In the genomic region with DNA sequence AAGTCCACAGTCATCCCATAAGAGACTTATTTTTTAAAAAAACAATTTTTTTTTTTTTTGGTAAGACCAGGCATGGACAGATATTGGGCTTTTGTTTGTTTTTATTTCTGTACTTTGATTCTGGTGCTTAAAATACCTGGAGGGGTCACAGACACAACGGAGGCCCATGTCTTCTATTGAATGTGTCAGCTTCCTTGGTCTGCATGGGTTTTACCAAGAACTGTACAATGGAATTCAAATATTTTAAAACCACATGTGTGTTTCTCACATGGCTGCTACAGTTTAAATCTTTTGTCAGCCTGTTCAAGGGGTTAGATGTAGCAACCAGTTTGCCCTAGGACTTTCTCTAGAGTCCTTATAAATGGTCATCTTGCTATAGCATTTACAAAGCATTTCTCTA, we compare ENCODE assay signal across 19 cellular contexts.
A peak's percentile ranks its signal among the peaks of the same experiment; 100 is the strongest.
DNase-seq lines count a peak whose midpoint lies in the region; ATAC-seq and TF ChIP-seq lines count a peak whose summit lies in the region.
"Had no signal": no experiment of that assay in that cellular context is flagged by ENCODE, and none has a peak within 500 bp of the region (broad histone marks: within the 10 kb centered on the region; RNA-seq: fewer than 3 reads in every experiment).

No MANE protein-coding gene starts in this region.

- no peak for TF ChIP-seq POLR2A in HCT116 (IDR thresholded peaks at IDR 0.05; ENCODE audit: borderline replicate concordance, extremely low read depth, insufficient read depth, insufficient read length)

- no peaks in the 10 kb centered on the region for H3K9me2 ChIP-seq in HCT116 (ENCODE audit: insufficient read depth)
- H3K9me2 ChIP-seq in SK-N-SH = no peaks in the 10 kb centered on the region

- RAD21 ChIA-PET in HCT116 (lab: Charles Lee; ENCODE audit: low non-redundant PET in 1 of 2, low total read pairs in 2 of 2, uncharacterized antibody in 2 of 2, unreplicated experiment in 2 of 2) = no interaction called here

- BruUV-seq in HCT116 (replicated peaks; lab: Mats Ljungman, UMichigan) = no TSS peak

- H3K4me1 Mint-ChIP-seq in activated T-helper 1 cell treated with anti-CD3 and anti-CD28 coated beads, Interleukin-12 subunit alpha, Interleukin-12 subunit beta, Interleukin-2, Interleukin-4 antibody, amounts not matched to agents 30 ng/mL and 10 ng/mL and 1 ng/mL, durations not matched to agents 14 hours and 24 hours and 36 hours (ENCODE audit: low read depth) = no peaks in the 10 kb centered on the region
- H3K4me1 Mint-ChIP-seq: immature natural killer cell had no signal

- TF ChIP-seq CTCF in HCT116 (IDR thresholded peaks at IDR 0.05 in 2 of 3, conservative IDR thresholded peaks at IDR 0.05 in 1 of 3; ENCODE audit: borderline replicate concordance in 1 of 3, insufficient read depth in 1 of 3, low read depth in 2 of 3, low read length in 2 of 3) (no peak), SK-N-SH (IDR thresholded peaks at IDR 0.05) (no peak)

- POLR2A ChIA-PET in HCT116 (lab: Charles Lee) = no interaction called here
- POLR2A ChIA-PET in SK-N-SH (lab: Yijun Ruan, JAX) = no interaction called here

- H3K9me3 ChIP-seq in HCT116 (ENCODE audit: control insufficient read depth in 1 of 2, insufficient read depth in 1 of 2, low read depth in 1 of 2, low read length in 2 of 2) = no peaks in the 10 kb centered on the region
- no peaks in the 10 kb centered on the region for H3K9me3 ChIP-seq in SK-N-SH
- H3K9me3 ChIP-seq: left ventricle myocardium inferior had no signal

- H3K9ac ChIP-seq in HCT116 (ENCODE audit: low read length) = no peak overlapping the region
- H3K9ac ChIP-seq in SK-N-SH = no peak overlapping the region

- 26% methylated on average over 1 of the region's 1 CpG for WGBS in SK-N-SH (ENCODE audit: low lambda C conversion rate)

- no peaks in the 10 kb centered on the region for H3K36me3 Mint-ChIP-seq in activated T-helper 1 cell treated with anti-CD3 and anti-CD28 coated beads, Interleukin-12 subunit alpha, Interleukin-12 subunit beta, Interleukin-2, Interleukin-4 antibody, amounts not matched to agents 30 ng/mL and 10 ng/mL and 1 ng/mL, durations not matched to agents 14 hours and 24 hours and 36 hours (ENCODE audit: low read depth)
- H3K36me3 Mint-ChIP-seq: activated CD4-positive, alpha-beta memory T cell treated with anti-CD3 and anti-CD28 coated beads for 36 hours; CD8-positive, alpha-beta T cell; immature natural killer cell had no signal

- DNase-seq in HCT116 (ENCODE audit: low read depth, low spot score) (no peak), SK-N-SH (no peak), fibroblast of peridontal ligament (ENCODE audit: extremely low read depth) (peak; percentile 37), renal cortical epithelial cell (ENCODE audit: low read depth) (peak; percentile 33), C1 segment of cervical spinal cord (lab: John Stamatoyannopoulos, UW) (no peak), NCI-H345 (lab: John Stamatoyannopoulos, UW) (no peak)
- DNase-seq in activated T-helper 1 cell treated with anti-CD3 and anti-CD28 coated beads, Interleukin-12 subunit alpha, Interleukin-12 subunit beta, Interleukin-2, Interleukin-4 antibody, amounts not matched to agents 30 ng/mL and 10 ng/mL and 1 ng/mL, durations not matched to agents 14 hours and 24 hours and 36 hours (ENCODE audit: low spot score) = no peak
- DNase-seq: activated CD4-positive, alpha-beta memory T cell treated with anti-CD3 and anti-CD28 coated beads for 36 hours; caudate nucleus; CD8-positive, alpha-beta T cell; GF-D8; immature natural killer cell; KG1; left ventricle myocardium inferior; MV-4-11; NCI-H187 treated with DMSO at 0.1 percent for 48 hours; posterior cingulate gyrus; substantia nigra had no signal

- no peak for ATAC-seq in HCT116
- ATAC-seq: CD8-positive, alpha-beta T cell; sciatic nerve had no signal

- peaks cover 16 to 25% of the 10 kb centered on the region in 2 experiments for H3K4me1 ChIP-seq in HCT116 (ENCODE audit: control insufficient read depth in 1 of 2, insufficient read depth in 2 of 2, low read length in 2 of 2)
- peaks cover 13 to 15% of the 10 kb centered on the region in 2 experiments for H3K4me1 ChIP-seq in SK-N-SH (ENCODE audit: control insufficient read depth in 1 of 2, insufficient read depth in 2 of 2, low read depth in 1 of 2, low read length in 1 of 2)

- CTCF ChIA-PET in HCT116 (lab: Charles Lee) = no interaction called here
- CTCF ChIA-PET in SK-N-SH (lab: Yijun Ruan, JAX) = no interaction called here

- H3K36me3 ChIP-seq in HCT116 (ENCODE audit: control insufficient read depth in 1 of 2, insufficient read depth in 2 of 2, low read length in 2 of 2) (no peaks in the 10 kb centered on the region), SK-N-SH (replicated peaks in 1 of 2; ENCODE audit: control insufficient read depth in 1 of 2, insufficient read depth in 2 of 2, low read length in 1 of 2) (no peaks in the 10 kb centered on the region)
- H3K36me3 ChIP-seq: left ventricle myocardium inferior had no signal

- H3K4me2 ChIP-seq in HCT116 (ENCODE audit: low read length) (no peak overlapping the region), SK-N-SH (peak overlapping the region; percentile 46; the same call in 1 of the 2 replicates)

- TF ChIP-seq RAD21 in HCT116 (IDR thresholded peaks at IDR 0.05; ENCODE audit: low read depth) (no peak), SK-N-SH (IDR thresholded peaks at IDR 0.05; ENCODE audit: low read length) (no peak)

- H3K4me3 ChIP-seq in HCT116 (replicated peaks in 1 of 2; ENCODE audit: low read depth in 1 of 2, low read length in 2 of 2) = no peak overlapping the region
- no peak overlapping the region for H3K4me3 ChIP-seq in SK-N-SH (ENCODE audit: low read depth in 2 of 2, low read length in 1 of 2)
- H3K4me3 ChIP-seq: left ventricle myocardium inferior had no signal

- peaks cover 8% of the 10 kb centered on the region for H3K27me3 Mint-ChIP-seq in activated T-helper 1 cell treated with anti-CD3 and anti-CD28 coated beads, Interleukin-12 subunit alpha, Interleukin-12 subunit beta, Interleukin-2, Interleukin-4 antibody, amounts not matched to agents 30 ng/mL and 10 ng/mL and 1 ng/mL, durations not matched to agents 14 hours and 24 hours and 36 hours (ENCODE audit: insufficient read depth)

- H3K4me3 Mint-ChIP-seq in activated T-helper 1 cell treated with anti-CD3 and anti-CD28 coated beads, Interleukin-12 subunit alpha, Interleukin-12 subunit beta, Interleukin-2, Interleukin-4 antibody, amounts not matched to agents 30 ng/mL and 10 ng/mL and 1 ng/mL, durations not matched to agents 14 hours and 24 hours and 36 hours = no peak overlapping the region
- H3K4me3 Mint-ChIP-seq: activated CD4-positive, alpha-beta memory T cell treated with anti-CD3 and anti-CD28 coated beads for 36 hours; CD8-positive, alpha-beta T cell; immature natural killer cell had no signal

- H3K79me2 ChIP-seq in HCT116 (ENCODE audit: insufficient read depth, low read length) (no peaks in the 10 kb centered on the region), SK-N-SH (ENCODE audit: insufficient read depth) (peaks cover 80% of the 10 kb centered on the region)

- H3K27ac ChIP-seq in HCT116 (ENCODE audit: low read depth, low read length) (no peak overlapping the region), SK-N-SH (ENCODE audit: low read depth in 2 of 2, low read length in 1 of 2) (peak overlapping the region; percentile 31 to 57; a peak in 2 of 4 replicates)
- H3K27ac ChIP-seq: left ventricle myocardium inferior had no signal

- intact Hi-C loops in HCT116 (cut with micrococcal nuclease) = no loop called here
- intact Hi-C loops in activated T-helper 1 cell treated with anti-CD3 and anti-CD28 coated beads, Interleukin-12 subunit alpha, Interleukin-12 subunit beta, Interleukin-2, Interleukin-4 antibody, amounts not matched to agents 30 ng/mL and 10 ng/mL and 1 ng/mL, durations not matched to agents 14 hours and 24 hours and 36 hours (cut with micrococcal nuclease) = no loop called here

- no peaks in the 10 kb centered on the region for H3K27me3 ChIP-seq in HCT116 (ENCODE audit: insufficient read depth, low read length)
- no peaks in the 10 kb centered on the region for H3K27me3 ChIP-seq in SK-N-SH (ENCODE audit: insufficient read depth)

- no peak overlapping the region for H3K27ac Mint-ChIP-seq in activated T-helper 1 cell treated with anti-CD3 and anti-CD28 coated beads, Interleukin-12 subunit alpha, Interleukin-12 subunit beta, Interleukin-2, Interleukin-4 antibody, amounts not matched to agents 30 ng/mL and 10 ng/mL and 1 ng/mL, durations not matched to agents 14 hours and 24 hours and 36 hours
- H3K27ac Mint-ChIP-seq: activated CD4-positive, alpha-beta memory T cell treated with anti-CD3 and anti-CD28 coated beads for 36 hours; CD8-positive, alpha-beta T cell; immature natural killer cell had no signal

- no peak for TF ChIP-seq EP300 in SK-N-SH (IDR thresholded peaks at IDR 0.05; ENCODE audit: borderline replicate concordance in 1 of 2, low read depth in 1 of 2, low read length in 1 of 2)

- no peaks in the 10 kb centered on the region for H4K20me1 ChIP-seq in HCT116 (ENCODE audit: insufficient read depth)
- H4K20me1 ChIP-seq in SK-N-SH (ENCODE audit: insufficient read depth) = peaks cover 13% of the 10 kb centered on the region; the same call in 1 of the 2 replicates

- H2AFZ ChIP-seq in HCT116 (ENCODE audit: low read depth, low read length, poor library complexity, severe bottlenecking) (peak overlapping the region; percentile 37), SK-N-SH (ENCODE audit: low read depth) (no peak overlapping the region)

- H3F3A ChIP-seq in SK-N-SH (replicated peaks; ENCODE audit: insufficient read depth) = peaks cover 9% of the 10 kb centered on the region

- H3K9me3 Mint-ChIP-seq in activated T-helper 1 cell treated with anti-CD3 and anti-CD28 coated beads, Interleukin-12 subunit alpha, Interleukin-12 subunit beta, Interleukin-2, Interleukin-4 antibody, amounts not matched to agents 30 ng/mL and 10 ng/mL and 1 ng/mL, durations not matched to agents 14 hours and 24 hours and 36 hours = no peaks in the 10 kb centered on the region
- H3K9me3 Mint-ChIP-seq: activated CD4-positive, alpha-beta memory T cell treated with anti-CD3 and anti-CD28 coated beads for 36 hours; CD8-positive, alpha-beta T cell; immature natural killer cell had no signal

TF ChIP-seq in HCT116, 20 proteins besides CTCF, POLR2A, EP300 and RAD21:
- TF ChIP-seq ZNF274 (IDR thresholded peaks at IDR 0.05; ENCODE audit: low read depth, low read length) = no peak
- no peak for TF ChIP-seq TCF7L2 (IDR thresholded peaks at IDR 0.05; ENCODE audit: borderline replicate concordance, extremely low read depth, insufficient read depth, insufficient read length)

Comparison
In these comparisons a context has a peak if more than half of its experiments do, and no peak if none do; other contexts are left out.
1. DNase-seq: peak in fibroblast of peridontal ligament (single experiment) and renal cortical epithelial cell (single experiment); none in HCT116 (single experiment), SK-N-SH (single experiment), activated T-helper 1 cell treated with anti-CD3 and anti-CD28 coated beads, Interleukin-12 subunit alpha, Interleukin-12 subunit beta, Interleukin-2, Interleukin-4 antibody, amounts not matched to agents 30 ng/mL and 10 ng/mL and 1 ng/mL, durations not matched to agents 14 hours and 24 hours and 36 hours (single experiment), C1 segment of cervical spinal cord (0 of 14) and NCI-H345 (single experiment).